In genomic region chr1:25926731-25927496, GRCh38 we compare ENCODE assay signal across 10 cellular contexts. TPM values are rescaled to one million over a fixed set of nuclear protein-coding genes. Genes with fewer than 3 reads are reported as not detected.
DNase-seq lines count a peak whose midpoint lies in the region; ATAC-seq, FAIRE-seq and TF ChIP-seq lines count a peak whose summit lies in the region.
"Had no signal": no experiment of that assay in that cellular context is flagged by ENCODE, and none has a peak within 500 bp of the region (broad histone marks: within the 10 kb centered on the region; RNA-seq: fewer than 3 reads in every experiment).

No MANE protein-coding gene starts in this region.

- DNase-seq in DMS79 treated with DMSO at 0.1 percent for 48 hours (lab: John Stamatoyannopoulos, UW) (peak; percentile 54), DMS79 (lab: John Stamatoyannopoulos, UW) (no peak), NT2/D1 (ENCODE audit: low read depth, low spot score) (no peak), head of caudate nucleus (peak in 39 of 42 donors; percentile 23 to 80 (median 57)), progenitor cell of endocrine pancreas (ENCODE audit: low spot score, unreplicated experiment) (no peak), H54 (ENCODE audit: insufficient read length, low spot score) (no peak), germinal center (ENCODE audit: low spot score) (no peak)

- H3K36me3 ChIP-seq in NT2/D1 (ENCODE audit: insufficient read depth, insufficient read length, low read length): no peaks in the 10 kb centered on the region
- H3K36me3 ChIP-seq: heart right ventricle, tibial nerve had no signal

- no peak for TF ChIP-seq CTCF in progenitor cell of endocrine pancreas (IDR thresholded peaks at IDR 0.05; ENCODE audit: unreplicated experiment)

- peaks cover 45% of the 10 kb centered on the region for H3K27me3 Mint-ChIP-seq in progenitor cell of endocrine pancreas

- H3K27me3 ChIP-seq in NT2/D1 (ENCODE audit: insufficient read depth, insufficient read length): peaks cover 11% of the 10 kb centered on the region
- H3K27me3 ChIP-seq: tibial nerve had no signal

- intact Hi-C loops in head of caudate nucleus (cut with DNase I): no loop called here

- peak overlapping the region; percentile 34 for H3K9ac ChIP-seq in NT2/D1 (ENCODE audit: insufficient read length, low read depth)

- H3K9me3 Mint-ChIP-seq in progenitor cell of endocrine pancreas (ENCODE audit: low read depth): no peaks in the 10 kb centered on the region

- H3K9me3 ChIP-seq in NT2/D1 (ENCODE audit: insufficient read depth, low read length): no peaks in the 10 kb centered on the region
- H3K9me3 ChIP-seq: heart right ventricle, tibial nerve had no signal

- ATAC-seq in HG03354 (IDR thresholded peaks at IDR 0.05; ENCODE audit: poor library complexity, severe bottlenecking, unreplicated experiment): no peak

- FAIRE-seq in H54 (lab: Jason Lieb, UNC): no peak

- H3K4me1 ChIP-seq in NT2/D1 (ENCODE audit: insufficient read depth, insufficient read length): peaks cover 7% of the 10 kb centered on the region

- H3K27ac Mint-ChIP-seq in progenitor cell of endocrine pancreas: peak overlapping the region; percentile 73

- H3K4me3 ChIP-seq in NT2/D1 (ENCODE audit: insufficient read length, low read depth): no peak overlapping the region
- H3K4me3 ChIP-seq: heart right ventricle, tibial nerve had no signal

- peaks cover 6% of the 10 kb centered on the region for H3K4me1 Mint-ChIP-seq in progenitor cell of endocrine pancreas (ENCODE audit: low read depth)

- TF ChIP-seq POLR2A in H54 (IDR thresholded peaks at IDR 0.05; ENCODE audit: low read depth, low read length): no peak

- no peaks in the 10 kb centered on the region for H3K36me3 Mint-ChIP-seq in progenitor cell of endocrine pancreas (ENCODE audit: insufficient read depth)

- no peak overlapping the region for H3K4me3 Mint-ChIP-seq in progenitor cell of endocrine pancreas (ENCODE audit: low read depth)

RNA-seq across cellular contexts. Expression of gene STMN1, which starts 20.7 kb away (rescaled TPM):
- total RNA-seq in progenitor cell of endocrine pancreas: 811 and 856 TPM in 2 replicates

RNA-seq across cellular contexts. Expression of gene PAQR7, which starts 51.4 kb away (rescaled TPM):
- 20.2 and 21.0 TPM in 2 replicates for total RNA-seq in progenitor cell of endocrine pancreas

Comparison
In these comparisons a context has a peak if more than half of its experiments do, and no peak if none do; other contexts are left out.
1. DNase-seq: peak in DMS79 treated with DMSO at 0.1 percent for 48 hours (single experiment) and head of caudate nucleus (39 of 42); none in DMS79 (single experiment), NT2/D1 (single experiment), progenitor cell of endocrine pancreas (single experiment), H54 (single experiment) and germinal center (single experiment).